In genomic region chr4:13470379-13470778, GRCh38 we compare ENCODE assay signal across 22 cellular contexts. TPM values are rescaled to one million over a fixed set of nuclear protein-coding genes. Genes with fewer than 3 reads are reported as not detected.
DNase-seq lines count a peak whose midpoint lies in the region; ATAC-seq and TF ChIP-seq lines count a peak whose summit lies in the region.
"Had no signal": no experiment of that assay in that cellular context is flagged by ENCODE, and none has a peak within 500 bp of the region (broad histone marks: within the 10 kb centered on the region; RNA-seq: fewer than 3 reads in every experiment).

No MANE protein-coding gene starts in this region.

- no peaks in the 10 kb centered on the region for H3K4me1 ChIP-seq in breast epithelium
- H3K4me1 ChIP-seq: Caco-2, tibial nerve had no signal

- no peak for TF ChIP-seq CTCF in breast epithelium (IDR thresholded peaks at IDR 0.05)

- no peak overlapping the region for H3K4me3 ChIP-seq in breast epithelium
- H3K4me3 ChIP-seq: heart left ventricle, K562, tibial nerve had no signal

- no peaks in the 10 kb centered on the region for H3K36me3 ChIP-seq in breast epithelium
- H3K36me3 ChIP-seq: tibial nerve had no signal

- intact Hi-C loops in breast epithelium (cut with DNase I; ENCODE audit: low total_unique reads) = no loop called here

- TF ChIP-seq POLR2A in breast epithelium (IDR thresholded peaks at IDR 0.05) = no peak

- DNase-seq in kidney tubule cell (ENCODE audit: low spot score) (peak; percentile 3), breast epithelium (ENCODE audit: low spot score in 2 of 2) (no peak), Ammon's horn (ENCODE audit: low spot score) (no peak), KG1 (lab: John Stamatoyannopoulos, UW) (no peak)
- no peak for DNase-seq in activated naive CD4-positive, alpha-beta T cell treated with anti-CD3 and anti-CD28 coated beads, Interleukin-2, amount 50 U/mL, for 16 hours
- DNase-seq: activated CD4-positive, CD25-positive, alpha-beta regulatory T cell; activated effector memory CD4-positive, alpha-beta T cell treated with Interleukin-2 at 50 U/mL for 16 hours; Caco-2; effector CD8-positive, alpha-beta T cell; EL; heart left ventricle; islet precursor cell; mesendoderm; OCI-M1; posterior cingulate gyrus; SIG-M5 had no signal

- no peaks in the 10 kb centered on the region for H3K27me3 ChIP-seq in breast epithelium
- H3K27me3 ChIP-seq: heart left ventricle, tibial nerve had no signal

- no peaks in the 10 kb centered on the region for H3K9me3 ChIP-seq in breast epithelium
- H3K9me3 ChIP-seq: Caco-2 had no signal

- H3K27ac ChIP-seq in breast epithelium = no peak overlapping the region
- H3K27ac ChIP-seq: tibial nerve had no signal

- ATAC-seq in GM18870 (IDR thresholded peaks at IDR 0.05; ENCODE audit: unreplicated experiment) (peak; percentile 90), GM21825 (IDR thresholded peaks at IDR 0.05; ENCODE audit: unreplicated experiment) (peak; percentile 58), HG03097 (IDR thresholded peaks at IDR 0.05; ENCODE audit: low FRiP score, unreplicated experiment) (peak; percentile 77)
- ATAC-seq: K562; natural killer cell treated with Interleukin-12 subunit alpha and Interleukin-12 subunit beta and Interleukin-15 and Interleukin-18, amount 100 ng/mL, for 72 hours had no signal

RNA-seq across cellular contexts. Expression of gene RAB28, which starts 13.8 kb away (rescaled TPM):
- total RNA-seq in breast epithelium = 10 to 100 TPM; 21.9 to 27.8 (median 24.3) TPM
